8 cellular contexts compared by ENCODE assay signal in genomic region chr12:108305520-108305919, GRCh38. TPM values are rescaled to one million over a fixed set of nuclear protein-coding genes. Genes with fewer than 3 reads are reported as not detected.
A peak's percentile ranks its signal among the peaks of the same experiment; 100 is the strongest.
DNase-seq lines count a peak whose midpoint lies in the region; ATAC-seq lines count a peak whose summit lies in the region.

No MANE protein-coding gene starts in this region.

- CTCF ChIA-PET in activated naive CD4-positive, alpha-beta T cell treated with anti-CD3 and anti-CD28 coated beads for 36 hours (lab: Charles Lee), result interaction anchor here (1.4 kb wide), 1 partner anchor 9 kb away, joined by 3 read pairs; no protein-coding TSS in a partner anchor

- no peaks in the 10 kb centered on the region for H3K36me3 Mint-ChIP-seq in activated naive CD4-positive, alpha-beta T cell treated with anti-CD3 and anti-CD28 coated beads, Interleukin-2, amount 50 U/mL, for 72 hours
- no peaks in the 10 kb centered on the region for H3K36me3 Mint-ChIP-seq in activated naive CD4-positive, alpha-beta T cell treated with anti-CD3 and anti-CD28 coated beads for 36 hours (ENCODE audit: low read depth)

- no peaks in the 10 kb centered on the region for H3K4me1 Mint-ChIP-seq in activated naive CD4-positive, alpha-beta T cell treated with anti-CD3 and anti-CD28 coated beads for 36 hours (ENCODE audit: low read depth)

- peaks cover 12% of the 10 kb centered on the region for H3K27me3 Mint-ChIP-seq in activated naive CD4-positive, alpha-beta T cell treated with anti-CD3 and anti-CD28 coated beads for 36 hours (ENCODE audit: low read depth)

- no peak overlapping the region for H3K27ac Mint-ChIP-seq in activated naive CD4-positive, alpha-beta T cell treated with anti-CD3 and anti-CD28 coated beads, Interleukin-2, amount 50 U/mL, for 72 hours
- no peak overlapping the region for H3K27ac Mint-ChIP-seq in activated naive CD4-positive, alpha-beta T cell treated with anti-CD3 and anti-CD28 coated beads for 36 hours

- ATAC-seq in activated naive CD4-positive, alpha-beta T cell treated with anti-CD3 and anti-CD28 coated beads, Interleukin-2, amount 50 U/mL, for 72 hours, result peak; percentile 30 to 51
- ATAC-seq in GM18868 (IDR thresholded peaks at IDR 0.05; ENCODE audit: unreplicated experiment) (no peak), GM18502 (IDR thresholded peaks at IDR 0.05; ENCODE audit: poor library complexity, unreplicated experiment) (no peak)

- no peak for DNase-seq in activated naive CD4-positive, alpha-beta T cell treated with anti-CD3 and anti-CD28 coated beads, Interleukin-2, amount 50 U/mL, for 72 hours (ENCODE audit: low spot score in 2 of 2)
- no peak for DNase-seq in activated naive CD4-positive, alpha-beta T cell treated with anti-CD3 and anti-CD28 coated beads for 36 hours
- DNase-seq in medulla oblongata (ENCODE audit: extremely low spot score) (peak; percentile 45), ureter (ENCODE audit: low spot score) (peak; percentile 78), NCI-H524 treated with DMSO at 0.1 percent for 48 hours (lab: John Stamatoyannopoulos, UW) (no peak)

- no peak overlapping the region for H3K4me3 Mint-ChIP-seq in activated naive CD4-positive, alpha-beta T cell treated with anti-CD3 and anti-CD28 coated beads for 36 hours

- intact Hi-C loops in activated naive CD4-positive, alpha-beta T cell treated with anti-CD3 and anti-CD28 coated beads for 36 hours (cut with micrococcal nuclease), result no loop called here

- H3K27ac ChIP-seq in cingulate gyrus (ENCODE audit: low read depth, low read length), result peak overlapping the region; percentile 71

- H3K9me3 Mint-ChIP-seq in activated naive CD4-positive, alpha-beta T cell treated with anti-CD3 and anti-CD28 coated beads, Interleukin-2, amount 50 U/mL, for 72 hours, result no peaks in the 10 kb centered on the region
- H3K9me3 Mint-ChIP-seq in activated naive CD4-positive, alpha-beta T cell treated with anti-CD3 and anti-CD28 coated beads for 36 hours, result no peaks in the 10 kb centered on the region

RNA-seq across cellular contexts. Expression of gene CMKLR1, which starts 33.6 kb away (rescaled TPM):
- total RNA-seq in activated naive CD4-positive, alpha-beta T cell treated with anti-CD3 and anti-CD28 coated beads, Interleukin-2, amount 50 U/mL, for 72 hours, result not detected
- not detected for total RNA-seq in activated naive CD4-positive, alpha-beta T cell treated with anti-CD3 and anti-CD28 coated beads for 36 hours
- total RNA-seq in ureter, result 5.2 TPM

Comparison
In these comparisons a context has a peak if more than half of its experiments do, and no peak if none do; other contexts are left out.
1. ATAC-seq: peak in activated naive CD4-positive, alpha-beta T cell treated with anti-CD3 and anti-CD28 coated beads, Interleukin-2, amount 50 U/mL, for 72 hours (2 of 2); none in GM18868 (single experiment) and GM18502 (single experiment).
2. DNase-seq: peak in medulla oblongata (single experiment) and ureter (single experiment); none in activated naive CD4-positive, alpha-beta T cell treated with anti-CD3 and anti-CD28 coated beads, Interleukin-2, amount 50 U/mL, for 72 hours (0 of 2), activated naive CD4-positive, alpha-beta T cell treated with anti-CD3 and anti-CD28 coated beads for 36 hours (single experiment) and NCI-H524 treated with DMSO at 0.1 percent for 48 hours (single experiment).